In genomic region chr11:116192509-116193206, GRCh38 we compare ENCODE assay signal across 10 cellular contexts.
A peak's percentile ranks its signal among the peaks of the same experiment; 100 is the strongest.
DNase-seq lines count a peak whose midpoint lies in the region; ATAC-seq, FAIRE-seq and TF ChIP-seq lines count a peak whose summit lies in the region.
"Had no signal": no experiment of that assay in that cellular context is flagged by ENCODE, and none has a peak within 500 bp of the region (broad histone marks: within the 10 kb centered on the region; RNA-seq: fewer than 3 reads in every experiment).

No MANE protein-coding gene starts in this region.

- no peaks in the 10 kb centered on the region for H3K36me3 Mint-ChIP-seq in activated CD4-positive, alpha-beta memory T cell treated with anti-CD3 and anti-CD28 coated beads for 36 hours

- POLR2A ChIA-PET in activated CD4-positive, alpha-beta memory T cell treated with anti-CD3 and anti-CD28 coated beads for 36 hours (lab: Charles Lee) = no interaction called here

- DNase-seq in ascending aorta (ENCODE audit: low spot score in 2 of 2) (no peak), kidney (no peak), putamen (ENCODE audit: low spot score) (no peak)
- DNase-seq in activated CD4-positive, alpha-beta memory T cell treated with anti-CD3 and anti-CD28 coated beads for 36 hours = no peak
- DNase-seq in activated CD4-positive, alpha-beta T cell treated with anti-CD3 and anti-CD28 coated beads for 4 hours = no peak
- DNase-seq: NCI-H2107 had no signal

- H3K4me1 ChIP-seq in ES-I3 (ENCODE audit: insufficient read depth, low read length) = peaks cover 10% of the 10 kb centered on the region
- peaks cover 0 to 4% of the 10 kb centered on the region in 2 donors for H3K4me1 ChIP-seq in ascending aorta
- H3K4me1 ChIP-seq in kidney (ENCODE audit: control insufficient read depth in 1 of 2, insufficient read depth in 1 of 2, low read depth in 1 of 2, low read length in 2 of 2) = peaks cover 9 to 11% of the 10 kb centered on the region in 2 donors
- no peaks in the 10 kb centered on the region for H3K4me1 ChIP-seq in skeletal muscle satellite cell (ENCODE audit: control insufficient read depth, insufficient read depth, low read length)

- H3K9ac ChIP-seq in ES-I3 (ENCODE audit: low read depth, low read length) = peak overlapping the region; percentile 81; the same call in 1 of the 2 replicates
- peak overlapping the region; percentile 5 to 57 for H3K9ac ChIP-seq in kidney (ENCODE audit: low read length in 2 of 2)
- no peak overlapping the region for H3K9ac ChIP-seq in skeletal muscle satellite cell (ENCODE audit: low read depth, low read length)

- no peaks in the 10 kb centered on the region for H3K9me3 ChIP-seq in ES-I3 (ENCODE audit: control insufficient read depth, insufficient read depth, low read length)
- no peaks in the 10 kb centered on the region for H3K9me3 ChIP-seq in ascending aorta
- H3K9me3 ChIP-seq in kidney (ENCODE audit: control insufficient read depth in 1 of 2, low read length in 2 of 2) = no peaks in the 10 kb centered on the region
- no peaks in the 10 kb centered on the region for H3K9me3 ChIP-seq in skeletal muscle satellite cell (replicated peaks; ENCODE audit: low read length)

- CTCF ChIA-PET in activated CD4-positive, alpha-beta memory T cell treated with anti-CD3 and anti-CD28 coated beads for 36 hours (lab: Charles Lee) = no interaction called here

- H3K36me3 ChIP-seq in ES-I3 (ENCODE audit: insufficient read depth, low read length) (no peaks in the 10 kb centered on the region), ascending aorta (no peaks in the 10 kb centered on the region), kidney (ENCODE audit: control insufficient read depth in 1 of 2, insufficient read depth in 2 of 2, low read length in 2 of 2) (no peaks in the 10 kb centered on the region), skeletal muscle satellite cell (ENCODE audit: insufficient read depth, low read length) (no peaks in the 10 kb centered on the region)

- no peak for FAIRE-seq in kidney (lab: Jason Lieb, UNC)

- no peaks in the 10 kb centered on the region for H3K27me3 ChIP-seq in ascending aorta
- peaks cover 3% of the 10 kb centered on the region for H3K27me3 ChIP-seq in skeletal muscle satellite cell (ENCODE audit: control insufficient read depth, insufficient read depth, low read length)

- H3K27ac Mint-ChIP-seq in activated CD4-positive, alpha-beta memory T cell treated with anti-CD3 and anti-CD28 coated beads for 36 hours = no peak overlapping the region
- H3K27ac Mint-ChIP-seq: T-helper 1 cell treated with Interleukin-12 subunit alpha and Interleukin-12 subunit beta and Interleukin-4 antibody, amounts not matched to agents 30 μg/mL and 1 μg/mL, for 36 hours had no signal

- H3K4me1 Mint-ChIP-seq in activated CD4-positive, alpha-beta memory T cell treated with anti-CD3 and anti-CD28 coated beads for 36 hours (ENCODE audit: low read depth) = peaks cover 3% of the 10 kb centered on the region

- TF ChIP-seq CTCF in ascending aorta (IDR thresholded peaks at IDR 0.05) (no peak), kidney (IDR thresholded peaks at IDR 0.05; ENCODE audit: borderline replicate concordance, extremely low read depth, insufficient read depth) (no peak)

- H3K27ac ChIP-seq in ascending aorta = no peak overlapping the region
- H3K27ac ChIP-seq in kidney (ENCODE audit: low read depth in 2 of 2, low read length in 2 of 2) = peak overlapping the region; percentile 66 to 82

- intact Hi-C loops in ascending aorta (cut with DNase I) (no loop called here), kidney (cut with DNase I) (no loop called here)
- intact Hi-C loops in activated CD4-positive, alpha-beta memory T cell treated with anti-CD3 and anti-CD28 coated beads for 36 hours (cut with micrococcal nuclease) = no loop called here

- no peaks in the 10 kb centered on the region for H3K9me3 Mint-ChIP-seq in activated CD4-positive, alpha-beta memory T cell treated with anti-CD3 and anti-CD28 coated beads for 36 hours
- H3K9me3 Mint-ChIP-seq: T-helper 1 cell treated with Interleukin-12 subunit alpha and Interleukin-12 subunit beta and Interleukin-4 antibody, amounts not matched to agents 30 μg/mL and 1 μg/mL, for 36 hours had no signal

- peak overlapping the region; percentile 48 to 60 for H3K4me3 ChIP-seq in ascending aorta
- H3K4me3 ChIP-seq in kidney (ENCODE audit: low read length in 2 of 2) = peak overlapping the region; percentile 63 to 71
- no peak overlapping the region for H3K4me3 ChIP-seq in skeletal muscle satellite cell (ENCODE audit: low read length)

- H3K4me2 ChIP-seq in skeletal muscle satellite cell (ENCODE audit: low read length) = peak overlapping the region; percentile 74

- peaks cover 32% of the 10 kb centered on the region for H3K27me3 Mint-ChIP-seq in activated CD4-positive, alpha-beta memory T cell treated with anti-CD3 and anti-CD28 coated beads for 36 hours

- H3K4me3 Mint-ChIP-seq in activated CD4-positive, alpha-beta memory T cell treated with anti-CD3 and anti-CD28 coated beads for 36 hours = no peak overlapping the region
- H3K4me3 Mint-ChIP-seq: T-helper 1 cell treated with Interleukin-12 subunit alpha and Interleukin-12 subunit beta and Interleukin-4 antibody, amounts not matched to agents 30 μg/mL and 1 μg/mL, for 36 hours had no signal

- ATAC-seq in HG03135 (IDR thresholded peaks at IDR 0.05; ENCODE audit: unreplicated experiment) = no peak

Comparison
In these comparisons a context has a peak if more than half of its experiments do, and no peak if none do; other contexts are left out.
1. H3K27ac ChIP-seq: peak in kidney (2 of 2); none in ascending aorta (0 of 2).